In the genomic region with DNA sequence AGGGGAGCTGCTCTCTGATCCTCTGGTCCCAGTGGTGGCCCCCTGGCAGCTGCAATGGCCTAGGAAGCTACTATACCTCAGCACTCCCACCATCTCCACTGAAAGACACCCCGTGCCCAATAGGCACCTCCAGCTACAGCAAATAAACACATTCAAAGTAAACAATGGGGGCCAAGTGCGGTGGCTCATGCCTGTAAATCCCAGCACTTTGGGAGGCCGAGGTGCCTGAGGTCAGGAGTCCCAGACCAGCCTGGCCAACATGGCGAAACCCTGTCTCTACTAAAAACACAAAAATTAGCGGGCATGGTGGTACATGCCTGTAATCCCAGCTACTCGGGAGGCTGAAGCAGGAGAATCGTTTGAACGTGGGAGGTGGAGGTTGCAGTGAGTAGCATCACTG, we compare ENCODE assay signal across 1 cellular context.
TF ChIP-seq lines count a peak whose summit lies in the region.
"Not testable (repeated sequence)": the region's sequence is repeated elsewhere in the genome, so short reads cannot be mapped to it uniquely, and the experiment has no call there.

No MANE protein-coding gene starts in this region.

TF ChIP-seq in HepG2, 621 proteins besides CTCF, POLR2A, EP300 and RAD21 (continues in another document):
- TF ChIP-seq GATAD2A (CRISPR knock-in tag; IDR thresholded peaks at IDR 0.05) (peak; percentile 75), POGZ (CRISPR knock-in tag; IDR thresholded peaks at IDR 0.05) (0 out of 2 replicates have a peak, but pooled peaks have one; percentile 49), ZBTB38 (CRISPR knock-in tag; IDR thresholded peaks at IDR 0.05) (peak; percentile 54; the same call in 1 of the 2 replicates), NR2F1 (CRISPR knock-in tag; IDR thresholded peaks at IDR 0.05) (peak in 1 of 2 experiments; percentile 38; a peak in 1 of 4 replicates), ZMYM4 (CRISPR knock-in tag; IDR thresholded peaks at IDR 0.05) (peak; percentile 62), SALL1 (CRISPR knock-in tag; IDR thresholded peaks at IDR 0.05) (peak; percentile 45; the same call in 1 of the 2 replicates), SOX13 (CRISPR knock-in tag; conservative IDR thresholded peaks at IDR 0.05 in 1 of 2, IDR thresholded peaks at IDR 0.05 in 1 of 2) (peak in 1 of 2 experiments; percentile 49; a peak in 2 of 4 replicates), BCL6 (CRISPR knock-in tag; IDR thresholded peaks at IDR 0.05) (peak; percentile 57), SOX6 (CRISPR knock-in tag; IDR thresholded peaks at IDR 0.05) (peak; percentile 44; the same call in 1 of the 2 replicates), ZNF460 (CRISPR knock-in tag; IDR thresholded peaks at IDR 0.05; ENCODE audit: borderline replicate concordance) (peak; percentile 84), KDM1A (CRISPR knock-in tag; IDR thresholded peaks at IDR 0.05) (peak; percentile 42; the same call in 1 of the 2 replicates), MED1 (CRISPR knock-in tag; IDR thresholded peaks at IDR 0.05) (peak; percentile 22; the same call in 1 of the 2 replicates), YEATS2 (CRISPR knock-in tag; IDR thresholded peaks at IDR 0.05; ENCODE audit: borderline replicate concordance) (peak; percentile 20; the same call in 1 of the 2 replicates), FOXK1 (CRISPR knock-in tag; IDR thresholded peaks at IDR 0.05; ENCODE audit: borderline replicate concordance, low read depth) (peak; percentile 73; the same call in 1 of the 2 replicates), FOSL2 (CRISPR knock-in tag; IDR thresholded peaks at IDR 0.05) (peak; percentile 41; the same call in 1 of the 2 replicates), ZMYM3 (CRISPR knock-in tag; IDR thresholded peaks at IDR 0.05) (peak; percentile 22; the same call in 1 of the 2 replicates), ZNF333 (CRISPR knock-in tag; IDR thresholded peaks at IDR 0.05; ENCODE audit: borderline replicate concordance) (0 out of 2 replicates have a peak, but pooled peaks have one; percentile 31), SOX5 (CRISPR knock-in tag; IDR thresholded peaks at IDR 0.05; ENCODE audit: borderline replicate concordance) (peak; percentile 44; the same call in 1 of the 2 replicates), FOXC1 (CRISPR knock-in tag; IDR thresholded peaks at IDR 0.05; ENCODE audit: borderline replicate concordance) (peak; percentile 63; the same call in 1 of the 2 replicates), FOXA3 (CRISPR knock-in tag; IDR thresholded peaks at IDR 0.05) (peak; percentile 82), HDAC2 (CRISPR knock-in tag; IDR thresholded peaks at IDR 0.05) (peak; percentile 59; the same call in 1 of the 2 replicates), HMG20B (CRISPR knock-in tag; conservative IDR thresholded peaks at IDR 0.05) (0 out of 2 replicates have a peak, but pooled peaks have one; percentile 48), CEBPG (CRISPR knock-in tag; IDR thresholded peaks at IDR 0.05) (0 out of 2 replicates have a peak, but pooled peaks have one; percentile 21), RXRA (CRISPR knock-in tag; IDR thresholded peaks at IDR 0.05) (0 out of 2 replicates have a peak, but pooled peaks have one; percentile 54), NR2F6 (IDR thresholded peaks at IDR 0.05) (peak; percentile 61), NR2F6 (CRISPR knock-in tag; IDR thresholded peaks at IDR 0.05) (peak; percentile 70), LCORL (CRISPR knock-in tag; IDR thresholded peaks at IDR 0.05) (peak; percentile 81)
- TF ChIP-seq, protein P1, sequence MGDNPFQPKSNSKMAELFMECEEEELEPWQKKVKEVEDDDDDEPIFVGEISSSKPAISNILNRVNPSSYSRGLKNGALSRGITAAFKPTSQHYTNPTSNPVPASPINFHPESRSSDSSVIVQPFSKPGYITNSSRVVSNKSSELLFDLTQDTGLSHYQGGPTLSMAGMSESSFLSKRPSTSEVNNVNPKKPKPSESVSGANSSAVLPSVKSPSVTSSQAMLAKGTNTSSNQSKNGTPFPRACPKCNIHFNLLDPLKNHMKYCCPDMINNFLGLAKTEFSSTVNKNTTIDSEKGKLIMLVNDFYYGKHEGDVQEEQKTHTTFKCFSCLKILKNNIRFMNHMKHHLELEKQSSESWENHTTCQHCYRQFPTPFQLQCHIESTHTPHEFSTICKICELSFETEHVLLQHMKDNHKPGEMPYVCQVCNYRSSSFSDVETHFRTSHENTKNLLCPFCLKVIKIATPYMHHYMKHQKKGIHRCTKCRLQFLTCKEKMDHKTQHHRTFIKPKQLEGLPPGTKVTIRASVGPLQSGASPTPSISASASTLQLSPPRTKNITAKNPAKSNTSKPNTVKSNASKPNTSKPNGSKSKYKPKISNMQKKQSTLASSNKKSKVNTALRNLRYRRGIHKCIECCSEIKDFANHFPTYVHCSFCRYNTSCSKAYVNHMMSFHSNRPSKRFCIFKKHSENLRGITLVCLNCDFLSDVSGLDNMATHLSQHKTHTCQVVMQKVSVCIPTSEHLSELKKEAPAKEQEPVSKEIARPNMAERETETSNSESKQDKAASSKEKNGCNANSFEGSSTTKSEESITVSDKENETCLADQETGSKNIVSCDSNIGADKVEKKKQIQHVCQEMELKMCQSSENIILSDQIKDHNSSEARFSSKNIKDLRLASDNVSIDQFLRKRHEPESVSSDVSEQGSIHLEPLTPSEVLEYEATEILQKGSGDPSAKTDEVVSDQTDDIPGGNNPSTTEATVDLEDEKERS (CRISPR knock-in tag; IDR thresholded peaks at IDR 0.05): peak; percentile 90; the same call in 1 of the 2 replicates
- TF ChIP-seq, protein P2, sequence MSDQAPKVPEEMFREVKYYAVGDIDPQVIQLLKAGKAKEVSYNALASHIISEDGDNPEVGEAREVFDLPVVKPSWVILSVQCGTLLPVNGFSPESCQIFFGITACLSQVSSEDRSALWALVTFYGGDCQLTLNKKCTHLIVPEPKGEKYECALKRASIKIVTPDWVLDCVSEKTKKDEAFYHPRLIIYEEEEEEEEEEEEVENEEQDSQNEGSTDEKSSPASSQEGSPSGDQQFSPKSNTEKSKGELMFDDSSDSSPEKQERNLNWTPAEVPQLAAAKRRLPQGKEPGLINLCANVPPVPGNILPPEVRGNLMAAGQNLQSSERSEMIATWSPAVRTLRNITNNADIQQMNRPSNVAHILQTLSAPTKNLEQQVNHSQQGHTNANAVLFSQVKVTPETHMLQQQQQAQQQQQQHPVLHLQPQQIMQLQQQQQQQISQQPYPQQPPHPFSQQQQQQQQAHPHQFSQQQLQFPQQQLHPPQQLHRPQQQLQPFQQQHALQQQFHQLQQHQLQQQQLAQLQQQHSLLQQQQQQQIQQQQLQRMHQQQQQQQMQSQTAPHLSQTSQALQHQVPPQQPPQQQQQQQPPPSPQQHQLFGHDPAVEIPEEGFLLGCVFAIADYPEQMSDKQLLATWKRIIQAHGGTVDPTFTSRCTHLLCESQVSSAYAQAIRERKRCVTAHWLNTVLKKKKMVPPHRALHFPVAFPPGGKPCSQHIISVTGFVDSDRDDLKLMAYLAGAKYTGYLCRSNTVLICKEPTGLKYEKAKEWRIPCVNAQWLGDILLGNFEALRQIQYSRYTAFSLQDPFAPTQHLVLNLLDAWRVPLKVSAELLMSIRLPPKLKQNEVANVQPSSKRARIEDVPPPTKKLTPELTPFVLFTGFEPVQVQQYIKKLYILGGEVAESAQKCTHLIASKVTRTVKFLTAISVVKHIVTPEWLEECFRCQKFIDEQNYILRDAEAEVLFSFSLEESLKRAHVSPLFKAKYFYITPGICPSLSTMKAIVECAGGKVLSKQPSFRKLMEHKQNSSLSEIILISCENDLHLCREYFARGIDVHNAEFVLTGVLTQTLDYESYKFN (CRISPR knock-in tag; conservative IDR thresholded peaks at IDR 0.05): peak; percentile 38; the same call in 1 of the 2 replicates
- TF ChIP-seq, protein P3, sequence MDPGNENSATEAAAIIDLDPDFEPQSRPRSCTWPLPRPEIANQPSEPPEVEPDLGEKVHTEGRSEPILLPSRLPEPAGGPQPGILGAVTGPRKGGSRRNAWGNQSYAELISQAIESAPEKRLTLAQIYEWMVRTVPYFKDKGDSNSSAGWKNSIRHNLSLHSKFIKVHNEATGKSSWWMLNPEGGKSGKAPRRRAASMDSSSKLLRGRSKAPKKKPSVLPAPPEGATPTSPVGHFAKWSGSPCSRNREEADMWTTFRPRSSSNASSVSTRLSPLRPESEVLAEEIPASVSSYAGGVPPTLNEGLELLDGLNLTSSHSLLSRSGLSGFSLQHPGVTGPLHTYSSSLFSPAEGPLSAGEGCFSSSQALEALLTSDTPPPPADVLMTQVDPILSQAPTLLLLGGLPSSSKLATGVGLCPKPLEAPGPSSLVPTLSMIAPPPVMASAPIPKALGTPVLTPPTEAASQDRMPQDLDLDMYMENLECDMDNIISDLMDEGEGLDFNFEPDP (CRISPR knock-in tag; conservative IDR thresholded peaks at IDR 0.05): 0 out of 2 replicates have a peak, but pooled peaks have one; percentile 76
- TF ChIP-seq, protein P4, sequence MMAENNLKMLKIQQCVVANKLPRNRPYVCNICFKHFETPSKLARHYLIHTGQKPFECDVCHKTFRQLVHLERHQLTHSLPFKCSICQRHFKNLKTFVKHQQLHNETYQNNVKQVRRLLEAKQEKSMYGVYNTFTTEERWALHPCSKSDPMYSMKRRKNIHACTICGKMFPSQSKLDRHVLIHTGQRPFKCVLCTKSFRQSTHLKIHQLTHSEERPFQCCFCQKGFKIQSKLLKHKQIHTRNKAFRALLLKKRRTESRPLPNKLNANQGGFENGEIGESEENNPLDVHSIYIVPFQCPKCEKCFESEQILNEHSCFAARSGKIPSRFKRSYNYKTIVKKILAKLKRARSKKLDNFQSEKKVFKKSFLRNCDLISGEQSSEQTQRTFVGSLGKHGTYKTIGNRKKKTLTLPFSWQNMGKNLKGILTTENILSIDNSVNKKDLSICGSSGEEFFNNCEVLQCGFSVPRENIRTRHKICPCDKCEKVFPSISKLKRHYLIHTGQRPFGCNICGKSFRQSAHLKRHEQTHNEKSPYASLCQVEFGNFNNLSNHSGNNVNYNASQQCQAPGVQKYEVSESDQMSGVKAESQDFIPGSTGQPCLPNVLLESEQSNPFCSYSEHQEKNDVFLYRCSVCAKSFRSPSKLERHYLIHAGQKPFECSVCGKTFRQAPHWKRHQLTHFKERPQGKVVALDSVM (CRISPR knock-in tag; IDR thresholded peaks at IDR 0.05): peak; percentile 55; the same call in 1 of the 2 replicates
- TF ChIP-seq SOX13, SOX6, LCORL (IDR thresholded peaks at IDR 0.05): not testable (repeated sequence)
- TF ChIP-seq, protein P5, sequence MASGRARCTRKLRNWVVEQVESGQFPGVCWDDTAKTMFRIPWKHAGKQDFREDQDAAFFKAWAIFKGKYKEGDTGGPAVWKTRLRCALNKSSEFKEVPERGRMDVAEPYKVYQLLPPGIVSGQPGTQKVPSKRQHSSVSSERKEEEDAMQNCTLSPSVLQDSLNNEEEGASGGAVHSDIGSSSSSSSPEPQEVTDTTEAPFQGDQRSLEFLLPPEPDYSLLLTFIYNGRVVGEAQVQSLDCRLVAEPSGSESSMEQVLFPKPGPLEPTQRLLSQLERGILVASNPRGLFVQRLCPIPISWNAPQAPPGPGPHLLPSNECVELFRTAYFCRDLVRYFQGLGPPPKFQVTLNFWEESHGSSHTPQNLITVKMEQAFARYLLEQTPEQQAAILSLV (CRISPR knock-in tag; IDR thresholded peaks at IDR 0.05; ENCODE audit: borderline replicate concordance): peak; percentile 77; the same call in 1 of the 2 replicates
- TF ChIP-seq, protein P6, sequence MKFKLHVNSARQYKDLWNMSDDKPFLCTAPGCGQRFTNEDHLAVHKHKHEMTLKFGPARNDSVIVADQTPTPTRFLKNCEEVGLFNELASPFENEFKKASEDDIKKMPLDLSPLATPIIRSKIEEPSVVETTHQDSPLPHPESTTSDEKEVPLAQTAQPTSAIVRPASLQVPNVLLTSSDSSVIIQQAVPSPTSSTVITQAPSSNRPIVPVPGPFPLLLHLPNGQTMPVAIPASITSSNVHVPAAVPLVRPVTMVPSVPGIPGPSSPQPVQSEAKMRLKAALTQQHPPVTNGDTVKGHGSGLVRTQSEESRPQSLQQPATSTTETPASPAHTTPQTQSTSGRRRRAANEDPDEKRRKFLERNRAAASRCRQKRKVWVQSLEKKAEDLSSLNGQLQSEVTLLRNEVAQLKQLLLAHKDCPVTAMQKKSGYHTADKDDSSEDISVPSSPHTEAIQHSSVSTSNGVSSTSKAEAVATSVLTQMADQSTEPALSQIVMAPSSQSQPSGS (CRISPR knock-in tag; IDR thresholded peaks at IDR 0.05): 0 out of 2 replicates have a peak, but pooled peaks have one; percentile 15
- TF ChIP-seq, protein P7, sequence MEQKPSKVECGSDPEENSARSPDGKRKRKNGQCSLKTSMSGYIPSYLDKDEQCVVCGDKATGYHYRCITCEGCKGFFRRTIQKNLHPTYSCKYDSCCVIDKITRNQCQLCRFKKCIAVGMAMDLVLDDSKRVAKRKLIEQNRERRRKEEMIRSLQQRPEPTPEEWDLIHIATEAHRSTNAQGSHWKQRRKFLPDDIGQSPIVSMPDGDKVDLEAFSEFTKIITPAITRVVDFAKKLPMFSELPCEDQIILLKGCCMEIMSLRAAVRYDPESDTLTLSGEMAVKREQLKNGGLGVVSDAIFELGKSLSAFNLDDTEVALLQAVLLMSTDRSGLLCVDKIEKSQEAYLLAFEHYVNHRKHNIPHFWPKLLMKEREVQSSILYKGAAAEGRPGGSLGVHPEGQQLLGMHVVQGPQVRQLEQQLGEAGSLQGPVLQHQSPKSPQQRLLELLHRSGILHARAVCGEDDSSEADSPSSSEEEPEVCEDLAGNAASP (CRISPR knock-in tag; IDR thresholded peaks at IDR 0.05; ENCODE audit: borderline replicate concordance): peak; percentile 53; the same call in 1 of the 2 replicates
- TF ChIP-seq, protein P8, sequence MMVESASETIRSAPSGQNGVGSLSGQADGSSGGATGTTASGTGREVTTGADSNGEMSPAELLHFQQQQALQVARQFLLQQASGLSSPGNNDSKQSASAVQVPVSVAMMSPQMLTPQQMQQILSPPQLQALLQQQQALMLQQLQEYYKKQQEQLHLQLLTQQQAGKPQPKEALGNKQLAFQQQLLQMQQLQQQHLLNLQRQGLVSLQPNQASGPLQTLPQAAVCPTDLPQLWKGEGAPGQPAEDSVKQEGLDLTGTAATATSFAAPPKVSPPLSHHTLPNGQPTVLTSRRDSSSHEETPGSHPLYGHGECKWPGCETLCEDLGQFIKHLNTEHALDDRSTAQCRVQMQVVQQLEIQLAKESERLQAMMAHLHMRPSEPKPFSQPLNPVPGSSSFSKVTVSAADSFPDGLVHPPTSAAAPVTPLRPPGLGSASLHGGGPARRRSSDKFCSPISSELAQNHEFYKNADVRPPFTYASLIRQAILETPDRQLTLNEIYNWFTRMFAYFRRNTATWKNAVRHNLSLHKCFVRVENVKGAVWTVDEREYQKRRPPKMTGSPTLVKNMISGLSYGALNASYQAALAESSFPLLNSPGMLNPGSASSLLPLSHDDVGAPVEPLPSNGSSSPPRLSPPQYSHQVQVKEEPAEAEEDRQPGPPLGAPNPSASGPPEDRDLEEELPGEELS (CRISPR knock-in tag; IDR thresholded peaks at IDR 0.05): peak; percentile 80
- TF ChIP-seq, protein P9, sequence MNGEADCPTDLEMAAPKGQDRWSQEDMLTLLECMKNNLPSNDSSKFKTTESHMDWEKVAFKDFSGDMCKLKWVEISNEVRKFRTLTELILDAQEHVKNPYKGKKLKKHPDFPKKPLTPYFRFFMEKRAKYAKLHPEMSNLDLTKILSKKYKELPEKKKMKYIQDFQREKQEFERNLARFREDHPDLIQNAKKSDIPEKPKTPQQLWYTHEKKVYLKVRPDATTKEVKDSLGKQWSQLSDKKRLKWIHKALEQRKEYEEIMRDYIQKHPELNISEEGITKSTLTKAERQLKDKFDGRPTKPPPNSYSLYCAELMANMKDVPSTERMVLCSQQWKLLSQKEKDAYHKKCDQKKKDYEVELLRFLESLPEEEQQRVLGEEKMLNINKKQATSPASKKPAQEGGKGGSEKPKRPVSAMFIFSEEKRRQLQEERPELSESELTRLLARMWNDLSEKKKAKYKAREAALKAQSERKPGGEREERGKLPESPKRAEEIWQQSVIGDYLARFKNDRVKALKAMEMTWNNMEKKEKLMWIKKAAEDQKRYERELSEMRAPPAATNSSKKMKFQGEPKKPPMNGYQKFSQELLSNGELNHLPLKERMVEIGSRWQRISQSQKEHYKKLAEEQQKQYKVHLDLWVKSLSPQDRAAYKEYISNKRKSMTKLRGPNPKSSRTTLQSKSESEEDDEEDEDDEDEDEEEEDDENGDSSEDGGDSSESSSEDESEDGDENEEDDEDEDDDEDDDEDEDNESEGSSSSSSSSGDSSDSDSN (CRISPR knock-in tag; IDR thresholded peaks at IDR 0.05): 0 out of 2 replicates have a peak, but pooled peaks have one; percentile 19
